In genomic region chr3:150371741-150372254, GRCh38 we compare ENCODE assay signal across 9 cellular contexts. TPM values are rescaled to one million over a fixed set of nuclear protein-coding genes. Genes with fewer than 3 reads are reported as not detected.
A peak's percentile ranks its signal among the peaks of the same experiment; 100 is the strongest.
DNase-seq lines count a peak whose midpoint lies in the region; ATAC-seq and TF ChIP-seq lines count a peak whose summit lies in the region.
"Had no signal": no experiment of that assay in that cellular context is flagged by ENCODE, and none has a peak within 500 bp of the region (broad histone marks: within the 10 kb centered on the region; RNA-seq: fewer than 3 reads in every experiment).

No MANE protein-coding gene starts in this region.

- peaks cover 10% of the 10 kb centered on the region for H3K4me1 Mint-ChIP-seq in activated CD4-positive, alpha-beta memory T cell treated with anti-CD3 and anti-CD28 coated beads, Interleukin-2, amount 10 ng/mL, durations not matched to agents 7 days and 5 days

- H3K36me3 ChIP-seq in duodenal mucosa (ENCODE audit: control insufficient read depth in 1 of 2, insufficient read depth in 2 of 2, low read length in 2 of 2) (no peaks in the 10 kb centered on the region), mesendoderm (ENCODE audit: control insufficient read depth, insufficient read depth, low read length) (no peaks in the 10 kb centered on the region)

- CTCF ChIA-PET in activated CD4-positive, alpha-beta memory T cell treated with anti-CD3 and anti-CD28 coated beads, Interleukin-2, amount 10 ng/mL, durations not matched to agents 7 days and 5 days (lab: Charles Lee), result no interaction called here

- H3K27me3 ChIP-seq in duodenal mucosa (ENCODE audit: control insufficient read depth in 1 of 2, insufficient read depth in 2 of 2, low read length in 2 of 2), result no peaks in the 10 kb centered on the region
- no peaks in the 10 kb centered on the region for H3K27me3 ChIP-seq in mesendoderm (ENCODE audit: insufficient read depth, low read length, poor library complexity)

- H3K4me1 ChIP-seq in duodenal mucosa (ENCODE audit: control insufficient read depth in 1 of 2, insufficient read depth in 2 of 2, low read length in 2 of 2), result no peaks in the 10 kb centered on the region
- peaks cover 6% of the 10 kb centered on the region for H3K4me1 ChIP-seq in mesendoderm (ENCODE audit: control insufficient read depth, low read depth, low read length)

- no peaks in the 10 kb centered on the region for H3K79me2 ChIP-seq in mesendoderm (ENCODE audit: control insufficient read depth, insufficient read depth, low read length)

- H3K4me3 ChIP-seq in AG09309 (ENCODE audit: control insufficient read depth, low read depth, low read length) (peak overlapping the region; percentile 2), duodenal mucosa (ENCODE audit: low read depth in 1 of 2, low read length in 2 of 2) (peak overlapping the region; percentile 61 to 67), mesendoderm (ENCODE audit: low read length) (no peak overlapping the region)

- H3K18ac ChIP-seq in mesendoderm (ENCODE audit: low read length), result no peak overlapping the region

- DNase-seq in AG09309 (ENCODE audit: low read depth) (peak; percentile 99), NCI-H2196 (lab: John Stamatoyannopoulos, UW; ENCODE audit: unreplicated experiment) (peak; percentile 32), mesendoderm (peak; percentile 95), NCI-H748 treated with DMSO at 0.1 percent for 48 hours (lab: John Stamatoyannopoulos, UW) (no peak)
- no peak for DNase-seq in activated CD4-positive, alpha-beta T cell treated with anti-CD3 and anti-CD28 coated beads for 48 hours
- DNase-seq in activated CD4-positive, alpha-beta memory T cell treated with anti-CD3 and anti-CD28 coated beads, Interleukin-2, amount 10 ng/mL, durations not matched to agents 7 days and 5 days, result no peak
- DNase-seq: activated naive CD8-positive, alpha-beta T cell treated with anti-CD3 and anti-CD28 coated beads, Interleukin-2, amount 10 ng/mL, durations not matched to agents 7 days and 5 days had no signal

- H3K27ac Mint-ChIP-seq in activated CD4-positive, alpha-beta memory T cell treated with anti-CD3 and anti-CD28 coated beads, Interleukin-2, amount 10 ng/mL, durations not matched to agents 7 days and 5 days, result no peak overlapping the region
- H3K27ac Mint-ChIP-seq: activated naive CD8-positive, alpha-beta T cell treated with anti-CD3 and anti-CD28 coated beads, Interleukin-2, amount 10 ng/mL, durations not matched to agents 7 days and 5 days had no signal

- H3K23ac ChIP-seq in mesendoderm (ENCODE audit: low read length), result no peak overlapping the region

- ATAC-seq in GM19324 (IDR thresholded peaks at IDR 0.05; ENCODE audit: low FRiP score, unreplicated experiment), result no peak

- no peak overlapping the region for H2BK5ac ChIP-seq in mesendoderm (ENCODE audit: low read length)

- H4K8ac ChIP-seq in mesendoderm (ENCODE audit: low read depth, low read length), result no peak overlapping the region

- H3K4me2 ChIP-seq in mesendoderm (ENCODE audit: low read length), result no peak overlapping the region

- peak overlapping the region; percentile 82 for H2BK120ac ChIP-seq in mesendoderm (ENCODE audit: low read depth, low read length)

- H3K9ac ChIP-seq in duodenal mucosa (ENCODE audit: low read depth in 1 of 2, low read length in 2 of 2), result peak overlapping the region; percentile 58 to 70
- H3K9ac ChIP-seq in mesendoderm (ENCODE audit: low read length), result no peak overlapping the region

- no peaks in the 10 kb centered on the region for H3K36me3 Mint-ChIP-seq in activated CD4-positive, alpha-beta memory T cell treated with anti-CD3 and anti-CD28 coated beads, Interleukin-2, amount 10 ng/mL, durations not matched to agents 7 days and 5 days (ENCODE audit: low read depth)
- H3K36me3 Mint-ChIP-seq: activated naive CD8-positive, alpha-beta T cell treated with anti-CD3 and anti-CD28 coated beads, Interleukin-2, amount 10 ng/mL, durations not matched to agents 7 days and 5 days had no signal

- H3K9me3 Mint-ChIP-seq in activated CD4-positive, alpha-beta memory T cell treated with anti-CD3 and anti-CD28 coated beads, Interleukin-2, amount 10 ng/mL, durations not matched to agents 7 days and 5 days, result no peaks in the 10 kb centered on the region
- H3K9me3 Mint-ChIP-seq: activated naive CD8-positive, alpha-beta T cell treated with anti-CD3 and anti-CD28 coated beads, Interleukin-2, amount 10 ng/mL, durations not matched to agents 7 days and 5 days had no signal

- H3K4ac ChIP-seq in mesendoderm (ENCODE audit: low read depth, low read length), result no peak overlapping the region

- no peak for TF ChIP-seq CTCF in AG09309 (IDR thresholded peaks at IDR 0.05; ENCODE audit: control insufficient read depth, insufficient read depth, low read depth, low read length, missing control alignments)

- no peak overlapping the region for H3K56ac ChIP-seq in mesendoderm (ENCODE audit: low read length)

- no peak overlapping the region for H4K5ac ChIP-seq in mesendoderm (ENCODE audit: low read length)

- H3K4me3 Mint-ChIP-seq in activated CD4-positive, alpha-beta memory T cell treated with anti-CD3 and anti-CD28 coated beads, Interleukin-2, amount 10 ng/mL, durations not matched to agents 7 days and 5 days, result no peak overlapping the region
- H3K4me3 Mint-ChIP-seq: activated naive CD8-positive, alpha-beta T cell treated with anti-CD3 and anti-CD28 coated beads, Interleukin-2, amount 10 ng/mL, durations not matched to agents 7 days and 5 days had no signal

- H3K27me3 Mint-ChIP-seq in activated CD4-positive, alpha-beta memory T cell treated with anti-CD3 and anti-CD28 coated beads, Interleukin-2, amount 10 ng/mL, durations not matched to agents 7 days and 5 days, result peaks cover 2% of the 10 kb centered on the region

- POLR2A ChIA-PET in activated CD4-positive, alpha-beta memory T cell treated with anti-CD3 and anti-CD28 coated beads, Interleukin-2, amount 10 ng/mL, durations not matched to agents 7 days and 5 days (lab: Charles Lee), result no interaction called here

- H3K79me1 ChIP-seq in mesendoderm (ENCODE audit: low read length), result no peaks in the 10 kb centered on the region

- H2AK5ac ChIP-seq in mesendoderm (ENCODE audit: low read length), result no peak overlapping the region

- WGBS in mesendoderm (ENCODE audit: extremely low coverage, insufficient coverage, low lambda C conversion rate), result no CpG with 5 or more reads among the region's 6 CpGs

- H3K27ac ChIP-seq in duodenal mucosa (ENCODE audit: low read depth, low read length), result peak overlapping the region; percentile 50
- no peak overlapping the region for H3K27ac ChIP-seq in mesendoderm (ENCODE audit: low read depth, low read length)

- no peak overlapping the region for H2BK15ac ChIP-seq in mesendoderm (replicated peaks; ENCODE audit: low read depth)

- no peaks in the 10 kb centered on the region for H3K9me3 ChIP-seq in duodenal mucosa (ENCODE audit: control insufficient read depth in 1 of 2, low read length in 2 of 2)

RNA-seq across cellular contexts. Expression of gene TSC22D2, which starts 36.3 kb away (rescaled TPM):
- polyA plus RNA-seq in mesendoderm (2013, experiment 1 of 2), result 17.9 TPM
- 18.6 TPM for polyA plus RNA-seq in mesendoderm (2013, experiment 2 of 2)
- total RNA-seq in activated CD4-positive, alpha-beta memory T cell treated with anti-CD3 and anti-CD28 coated beads, Interleukin-2, amount 10 ng/mL, durations not matched to agents 7 days and 5 days, result 10 to 100 TPM; 13.9 to 15.0 TPM

Comparison
In these comparisons a context has a peak if more than half of its experiments do, and no peak if none do; other contexts are left out.
1. DNase-seq: peak in AG09309 (single experiment), NCI-H2196 (single experiment) and mesendoderm (single experiment); none in activated CD4-positive, alpha-beta T cell treated with anti-CD3 and anti-CD28 coated beads for 48 hours (single experiment), NCI-H748 treated with DMSO at 0.1 percent for 48 hours (single experiment) and activated CD4-positive, alpha-beta memory T cell treated with anti-CD3 and anti-CD28 coated beads, Interleukin-2, amount 10 ng/mL, durations not matched to agents 7 days and 5 days (single experiment).